ENCODE assay signal across 8 cellular contexts in the genomic region with DNA sequence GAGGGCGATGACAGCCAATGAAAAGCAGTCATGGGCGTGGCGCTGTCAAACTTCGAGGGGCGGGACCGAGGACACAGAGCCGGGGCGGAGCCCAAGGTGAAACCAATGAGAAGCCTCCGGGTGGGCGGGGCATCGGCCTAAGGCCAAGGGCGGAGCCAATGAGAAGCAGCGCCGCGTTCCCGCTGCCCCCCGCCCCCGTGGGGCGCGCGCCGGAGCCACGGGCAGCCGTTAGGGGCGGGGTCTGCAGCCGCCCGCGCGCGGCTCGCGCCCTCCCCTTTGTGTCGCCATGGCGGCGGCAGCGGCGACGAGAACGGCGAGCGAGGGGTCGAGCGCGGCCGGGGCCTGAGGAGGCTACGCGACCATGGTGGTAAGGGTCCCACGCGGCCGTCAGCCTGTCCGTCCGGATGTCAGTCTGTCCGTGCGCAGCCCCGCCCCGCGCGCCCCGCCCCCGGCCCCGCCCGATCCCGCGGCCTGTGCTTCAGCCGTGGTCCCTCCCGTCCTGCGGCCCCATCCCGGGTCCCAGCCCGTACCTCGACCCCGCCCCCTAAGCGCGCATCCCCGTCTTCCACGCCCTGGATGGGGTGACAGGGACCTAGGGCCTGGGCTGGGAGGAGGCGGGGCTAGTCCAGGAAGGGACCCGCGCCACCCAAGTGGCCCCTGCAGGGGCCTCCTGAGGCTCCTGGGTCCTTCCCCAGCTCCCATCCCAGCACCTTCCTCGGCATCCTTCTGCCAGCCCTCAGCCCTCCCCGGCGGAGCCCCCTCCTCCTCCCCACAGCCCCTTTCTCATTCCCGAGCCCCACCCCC. TPM values are rescaled to one million over a fixed set of nuclear protein-coding genes. Genes with fewer than 3 reads are reported as not detected.
DNase-seq lines count a peak whose midpoint lies in the region; ATAC-seq and TF ChIP-seq lines count a peak whose summit lies in the region.

A gene with protein sequence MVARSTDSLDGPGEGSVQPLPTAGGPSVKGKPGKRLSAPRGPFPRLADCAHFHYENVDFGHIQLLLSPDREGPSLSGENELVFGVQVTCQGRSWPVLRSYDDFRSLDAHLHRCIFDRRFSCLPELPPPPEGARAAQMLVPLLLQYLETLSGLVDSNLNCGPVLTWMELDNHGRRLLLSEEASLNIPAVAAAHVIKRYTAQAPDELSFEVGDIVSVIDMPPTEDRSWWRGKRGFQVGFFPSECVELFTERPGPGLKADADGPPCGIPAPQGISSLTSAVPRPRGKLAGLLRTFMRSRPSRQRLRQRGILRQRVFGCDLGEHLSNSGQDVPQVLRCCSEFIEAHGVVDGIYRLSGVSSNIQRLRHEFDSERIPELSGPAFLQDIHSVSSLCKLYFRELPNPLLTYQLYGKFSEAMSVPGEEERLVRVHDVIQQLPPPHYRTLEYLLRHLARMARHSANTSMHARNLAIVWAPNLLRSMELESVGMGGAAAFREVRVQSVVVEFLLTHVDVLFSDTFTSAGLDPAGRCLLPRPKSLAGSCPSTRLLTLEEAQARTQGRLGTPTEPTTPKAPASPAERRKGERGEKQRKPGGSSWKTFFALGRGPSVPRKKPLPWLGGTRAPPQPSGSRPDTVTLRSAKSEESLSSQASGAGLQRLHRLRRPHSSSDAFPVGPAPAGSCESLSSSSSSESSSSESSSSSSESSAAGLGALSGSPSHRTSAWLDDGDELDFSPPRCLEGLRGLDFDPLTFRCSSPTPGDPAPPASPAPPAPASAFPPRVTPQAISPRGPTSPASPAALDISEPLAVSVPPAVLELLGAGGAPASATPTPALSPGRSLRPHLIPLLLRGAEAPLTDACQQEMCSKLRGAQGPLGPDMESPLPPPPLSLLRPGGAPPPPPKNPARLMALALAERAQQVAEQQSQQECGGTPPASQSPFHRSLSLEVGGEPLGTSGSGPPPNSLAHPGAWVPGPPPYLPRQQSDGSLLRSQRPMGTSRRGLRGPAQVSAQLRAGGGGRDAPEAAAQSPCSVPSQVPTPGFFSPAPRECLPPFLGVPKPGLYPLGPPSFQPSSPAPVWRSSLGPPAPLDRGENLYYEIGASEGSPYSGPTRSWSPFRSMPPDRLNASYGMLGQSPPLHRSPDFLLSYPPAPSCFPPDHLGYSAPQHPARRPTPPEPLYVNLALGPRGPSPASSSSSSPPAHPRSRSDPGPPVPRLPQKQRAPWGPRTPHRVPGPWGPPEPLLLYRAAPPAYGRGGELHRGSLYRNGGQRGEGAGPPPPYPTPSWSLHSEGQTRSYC (plus strand): TSS at position 267 of the 804 bp plus-strand sequence. CDS start 95 bp downstream, at position 362.

- H3K9me3 ChIP-seq in esophagus (ENCODE audit: control insufficient read depth in 2 of 2, insufficient read depth in 1 of 2, low read depth in 1 of 2, low read length in 1 of 2): no peaks in the 10 kb centered on the region
- H3K9me3 ChIP-seq in mucosa of stomach (ENCODE audit: control insufficient read depth, low read length): no peaks in the 10 kb centered on the region

- H3K27ac ChIP-seq in esophagus (ENCODE audit: low read depth in 2 of 2, low read length in 1 of 2): peak within 1 kb of the TSS; percentile 20 to 28

- H3K27me3 ChIP-seq in esophagus (ENCODE audit: control insufficient read depth in 1 of 2, insufficient read depth in 2 of 2, low read length in 2 of 2) (no peaks in the 10 kb centered on the region), mucosa of stomach (ENCODE audit: control insufficient read depth, insufficient read depth, low read length) (no peaks in the 10 kb centered on the region)

- DNase-seq in DMS79 (lab: John Stamatoyannopoulos, UW) (peak; percentile 95), KG1 (lab: John Stamatoyannopoulos, UW) (peak; percentile 97)
- DNase-seq in activated T-cell treated with anti-CD3 and anti-CD28 coated beads, Interleukin-2, amount 50 U/mL, for 1 hour: peak; percentile 99
- DNase-seq in stimulated activated CD8-positive, alpha-beta memory T cell treated with anti-CD3 and anti-CD28 coated beads, Interleukin-4, amount 100 ng/mL, for 48 hours: peak; percentile 100

- H3K4me1 ChIP-seq in esophagus (ENCODE audit: control insufficient read depth in 2 of 2, insufficient read depth in 2 of 2, low read length in 1 of 2): peaks cover 0 to 7% of the 10 kb centered on the region in 2 donors
- H3K4me1 ChIP-seq in mucosa of stomach (ENCODE audit: control insufficient read depth, insufficient read depth, low read length): no peaks in the 10 kb centered on the region

- peak within 1 kb of the TSS; percentile 70 to 87 for H3K4me3 ChIP-seq in esophagus (ENCODE audit: low read depth in 1 of 2, low read length in 2 of 2)
- peak within 1 kb of the TSS; percentile 14 for H3K4me3 ChIP-seq in mucosa of stomach (ENCODE audit: low read length)

- ATAC-seq in GM21737 (IDR thresholded peaks at IDR 0.05; ENCODE audit: unreplicated experiment): peak; percentile 94

- H3K36me3 ChIP-seq in esophagus (ENCODE audit: control insufficient read depth in 2 of 2, insufficient read depth in 2 of 2, low read length in 1 of 2) (peaks cover 0 to 6% of the 10 kb centered on the region in 2 donors), mucosa of stomach (ENCODE audit: control insufficient read depth, insufficient read depth, low read length) (no peaks in the 10 kb centered on the region)

- 1 to 2% methylated on average over 32 to 82 of the region's 82 CpGs for WGBS in esophagus, 2 donors

- H3K9ac ChIP-seq in mucosa of stomach (ENCODE audit: low read length): peak within 1 kb of the TSS; percentile 12

TF ChIP-seq in PFSK-1, 5 proteins besides CTCF, POLR2A, EP300 and RAD21:
- TF ChIP-seq REST (IDR thresholded peaks at IDR 0.05; ENCODE audit: insufficient read depth in 1 of 2, low read depth in 2 of 2, low read length in 2 of 2) (no peak), TAF1 (IDR thresholded peaks at IDR 0.05; ENCODE audit: borderline replicate concordance, insufficient read depth, low read length) (no peak), SIN3A (IDR thresholded peaks at IDR 0.05; ENCODE audit: borderline replicate concordance, insufficient read depth, low read length) (no peak), FOXP2 (optimal IDR thresholded peaks at IDR 0.05; ENCODE audit: borderline replicate concordance, extremely low read depth, extremely low read length, insufficient read depth) (peak; percentile 63), POLR2AphosphoS5 (IDR thresholded peaks at IDR 0.05; ENCODE audit: low read depth, low read length) (no peak)
TF ChIP-seq in PFSK-1: peak in this region for 1.

RNA-seq across cellular contexts. Expression of the gene that starts here (rescaled TPM):
- polyA plus RNA-seq in PFSK-1 (2012; ENCODE audit: insufficient read length, low read depth): 11.9 TPM
- polyA plus RNA-seq in esophagus: 10 to 100 TPM in 1 of 2 donors, 1 to 10 TPM in 1; 5.7 to 20.8 TPM

Comparison
In these comparisons a context has a peak if more than half of its experiments do, and no peak if none do; other contexts are left out.
1. Peak in every context shown above with its lines: DNase-seq, ATAC-seq, H3K4me3 ChIP-seq and H3K27ac ChIP-seq.